10 cellular contexts compared by ENCODE assay signal in genomic region chr22:39175127-39176066, GRCh38. TPM values are rescaled to one million over a fixed set of nuclear protein-coding genes. Genes with fewer than 3 reads are reported as not detected.
DNase-seq lines count a peak whose midpoint lies in the region; ATAC-seq and TF ChIP-seq lines count a peak whose summit lies in the region.
"Had no signal": no experiment of that assay in that cellular context is flagged by ENCODE, and none has a peak within 500 bp of the region (broad histone marks: within the 10 kb centered on the region; RNA-seq: fewer than 3 reads in every experiment).

No MANE protein-coding gene starts in this region.

- H3K27me3 Mint-ChIP-seq in mesothelial cell of epicardium (ENCODE audit: low read depth), result no peaks in the 10 kb centered on the region

- DNase-seq in activated CD8-positive, alpha-beta memory T cell treated with anti-CD3 and anti-CD28 coated beads for 24 hours, result peak; percentile 59
- DNase-seq in activated CD8-positive, alpha-beta memory T cell treated with anti-CD3 and anti-CD28 coated beads, Interleukin-2, amount 50 U/mL, for 48 hours, result no peak
- DNase-seq in dermis blood vessel endothelial cell (peak; percentile 59), mesothelial cell of epicardium (ENCODE audit: low spot score in 2 of 2, unreplicated experiment in 2 of 2) (peak in 1 of 2 experiments; percentile 36), tibial nerve (ENCODE audit: low spot score in 2 of 2) (no peak), G401 (ENCODE audit: low spot score) (no peak), AG08396 (ENCODE audit: low spot score) (no peak)
- DNase-seq: activated CD4-positive, CD25-positive, alpha-beta regulatory T cell treated with anti-CD3 and anti-CD28 coated beads, Interleukin-2, amount 50 U/mL, for 72 hours; NCI-H1105 treated with DMSO at 0.1 percent for 48 hours had no signal

- peak overlapping the region; percentile 60 to 95 (median 88) for H3K27ac ChIP-seq in tibial nerve

- H3K27me3 ChIP-seq in tibial nerve, result no peaks in the 10 kb centered on the region

- 52 to 56% methylated on average over 14 to 22 of the region's 22 CpGs for WGBS in tibial nerve, 2 donors

- no peaks in the 10 kb centered on the region for H3K36me3 Mint-ChIP-seq in mesothelial cell of epicardium

- peaks cover 46% of the 10 kb centered on the region for H3K4me1 Mint-ChIP-seq in mesothelial cell of epicardium

- no peaks in the 10 kb centered on the region for H3K9me3 ChIP-seq in tibial nerve

- peak overlapping the region; percentile 99 for H3K27ac Mint-ChIP-seq in mesothelial cell of epicardium

- no peak for TF ChIP-seq POLR2A in tibial nerve (IDR thresholded peaks at IDR 0.05)

- H3K4me1 ChIP-seq in tibial nerve, result peaks cover 3 to 95% (median 62%) of the 10 kb centered on the region in 4 donors

- no peak for TF ChIP-seq EP300 in tibial nerve (IDR thresholded peaks at IDR 0.05)

- no peaks in the 10 kb centered on the region for H3K36me3 ChIP-seq in tibial nerve

- ATAC-seq in GM21576 (IDR thresholded peaks at IDR 0.05; ENCODE audit: unreplicated experiment), result no peak

- no peak overlapping the region for H3K4me3 ChIP-seq in tibial nerve

- in situ Hi-C loops in G401 (cut with HindIII; ENCODE audit: low sequenced_read_pairs), result no loop called here

- H3K4me3 Mint-ChIP-seq in mesothelial cell of epicardium, result no peak overlapping the region

- H3K9me3 Mint-ChIP-seq in mesothelial cell of epicardium, result no peaks in the 10 kb centered on the region

- TF ChIP-seq CTCF in mesothelial cell of epicardium (IDR thresholded peaks at IDR 0.05; ENCODE audit: unreplicated experiment) (no peak), tibial nerve (IDR thresholded peaks at IDR 0.05) (no peak)

RNA-seq across cellular contexts. Expression of gene CBX7, which starts 22.9 kb away (rescaled TPM):
- total RNA-seq in dermis blood vessel endothelial cell (6.4 and 9.5 TPM in 2 replicates), mesothelial cell of epicardium (10.7 to 13.2 TPM (median 11.0 TPM) in 3 replicates), tibial nerve (100 to 1,000 TPM; 189 to 264 (median 206) TPM)
- total RNA-seq in G401 (2014; rRNA removed; shearing (Covaris generic)), result 7.9 and 9.6 TPM in 2 replicates

Comparison
In these comparisons a context has a peak if more than half of its experiments do, and no peak if none do; other contexts are left out.
1. DNase-seq: peak in activated CD8-positive, alpha-beta memory T cell treated with anti-CD3 and anti-CD28 coated beads for 24 hours (single experiment) and dermis blood vessel endothelial cell (single experiment); none in activated CD8-positive, alpha-beta memory T cell treated with anti-CD3 and anti-CD28 coated beads, Interleukin-2, amount 50 U/mL, for 48 hours (single experiment), tibial nerve (0 of 2), G401 (single experiment) and AG08396 (single experiment).
2. RNA of gene CBX7, which starts 22.9 kb away (total RNA-seq): 189 to 264 TPM in tibial nerve; 10.7 to 13.2 TPM in mesothelial cell of epicardium, 6.4 to 9.5 TPM in dermis blood vessel endothelial cell and 7.9 to 9.6 TPM in G401; every median in the first group is over 10 times any median in the second.